Comparison of ENCODE assay signal across 13 cellular contexts in the genomic region with DNA sequence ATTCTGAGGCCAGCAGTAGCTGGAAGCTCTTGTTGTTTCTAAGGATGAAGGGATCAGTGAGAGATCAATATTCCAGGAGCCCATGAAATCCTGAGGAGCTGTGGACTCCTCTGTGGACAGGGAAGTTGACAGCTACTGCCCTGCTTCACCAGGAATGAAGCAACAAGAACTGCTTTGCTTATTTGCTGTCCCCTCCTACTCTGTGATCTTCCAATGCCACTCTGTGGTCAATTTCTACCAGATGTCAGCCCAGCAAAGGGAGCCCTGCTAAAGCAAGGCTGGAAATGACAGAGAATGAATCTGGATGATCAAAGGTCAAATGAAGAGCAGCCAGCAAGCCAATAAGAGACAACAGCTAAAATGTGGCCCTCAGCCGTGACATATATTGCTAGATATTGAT.
"Had no signal": no experiment of that assay in that cellular context is flagged by ENCODE, and none has a peak within 500 bp of the region (broad histone marks: within the 10 kb centered on the region; RNA-seq: fewer than 3 reads in every experiment).

No MANE protein-coding gene starts in this region.

- H3K9me3 ChIP-seq: esophagus squamous epithelium, upper lobe of right lung had no signal

- H3K9ac ChIP-seq: parathyroid adenoma had no signal

- H3K27me3 ChIP-seq: cardiac muscle cell, esophagus squamous epithelium, upper lobe of right lung had no signal

- H3K4me1 ChIP-seq: esophagus squamous epithelium, parathyroid adenoma, upper lobe of right lung had no signal

- H3K36me3 ChIP-seq: cardiac muscle cell, esophagus squamous epithelium, upper lobe of right lung had no signal

- H3K4me3 ChIP-seq: cardiac muscle cell, esophagus squamous epithelium, smooth muscle cell, upper lobe of right lung had no signal

- DNase-seq: activated CD4-positive, alpha-beta memory T cell treated with anti-CD3 and anti-CD28 coated beads, Interleukin-2, amount 10 ng/mL, durations not matched to agents 7 days and 5 days; activated CD4-positive, alpha-beta T cell treated with anti-CD3 and anti-CD28 coated beads for 36 hours; activated naive CD4-positive, alpha-beta T cell; activated naive CD8-positive, alpha-beta T cell treated with anti-CD3 and anti-CD28 coated beads for 36 hours; activated T-cell treated with anti-CD3 and anti-CD28 coated beads, Interleukin-2, amount 50 U/mL, for 1 hour; dermis blood vessel endothelial cell; effector memory CD4-positive, alpha-beta T cell; esophagus squamous epithelium; stimulated activated CD4-positive, alpha-beta T cell treated with anti-CD3 and anti-CD28 coated beads, Interleukin-4, amount 100 ng/mL, for 4 hours; upper lobe of right lung had no signal
